9 cellular contexts compared by ENCODE assay signal in genomic region chr19:56508282-56508778, GRCh38. TPM values are rescaled to one million over a fixed set of nuclear protein-coding genes. Genes with fewer than 3 reads are reported as not detected.
DNase-seq lines count a peak whose midpoint lies in the region; ATAC-seq and TF ChIP-seq lines count a peak whose summit lies in the region.
"Had no signal": no experiment of that assay in that cellular context is flagged by ENCODE, and none has a peak within 500 bp of the region (broad histone marks: within the 10 kb centered on the region; RNA-seq: fewer than 3 reads in every experiment).

No MANE protein-coding gene starts in this region.

- H3K9me3 ChIP-seq in right atrium auricular region (peaks cover 0 to 12% of the 10 kb centered on the region in 2 donors), mucosa of rectum (ENCODE audit: control insufficient read depth in 2 of 2, low read length in 2 of 2) (peaks cover 0 to 13% of the 10 kb centered on the region in 2 donors), aorta (ENCODE audit: control insufficient read depth, low read length) (no peaks in the 10 kb centered on the region)
- H3K9me3 ChIP-seq in effector memory CD4-positive, alpha-beta T cell (ENCODE audit: control insufficient read depth, low read length): peaks cover 9% of the 10 kb centered on the region
- H3K9me3 ChIP-seq: Caco-2 had no signal

- H3K4me3 ChIP-seq in right atrium auricular region (peak overlapping the region; percentile 71 to 74), mucosa of rectum (ENCODE audit: low read length in 2 of 2) (peak overlapping the region; percentile 85 to 96), aorta (ENCODE audit: low read length in 2 of 2) (peak overlapping the region; percentile 42 to 70)
- H3K4me3 ChIP-seq in effector memory CD4-positive, alpha-beta T cell (ENCODE audit: insufficient read depth, low read depth, low read length, poor library complexity, severe bottlenecking): peak overlapping the region; percentile 55

- H3K27ac ChIP-seq in right atrium auricular region (peak overlapping the region; percentile 95 to 99), mucosa of rectum (ENCODE audit: low read depth in 2 of 2, low read length in 2 of 2) (peak overlapping the region; percentile 93 to 95), aorta (ENCODE audit: low read depth in 1 of 2, low read length in 2 of 2) (peak overlapping the region in 1 of 2 donors; percentile 95)
- H3K27ac ChIP-seq in effector memory CD4-positive, alpha-beta T cell (ENCODE audit: insufficient read depth, low read length, poor library complexity, severe bottlenecking): peak overlapping the region; percentile 72

- H3K36me3 ChIP-seq in right atrium auricular region (no peaks in the 10 kb centered on the region), mucosa of rectum (ENCODE audit: control insufficient read depth in 2 of 2, insufficient read depth in 2 of 2, low read length in 2 of 2) (no peaks in the 10 kb centered on the region), aorta (ENCODE audit: control insufficient read depth in 1 of 2, insufficient read depth in 2 of 2, low read length in 1 of 2) (no peaks in the 10 kb centered on the region)
- H3K36me3 ChIP-seq in effector memory CD4-positive, alpha-beta T cell (ENCODE audit: control insufficient read depth, insufficient read depth, low read length): no peaks in the 10 kb centered on the region

- no peak for TF ChIP-seq CTCF in right atrium auricular region (IDR thresholded peaks at IDR 0.05)
- no peak for TF ChIP-seq CTCF in omental fat pad (IDR thresholded peaks at IDR 0.05)

- H3K27me3 ChIP-seq in right atrium auricular region (no peaks in the 10 kb centered on the region), mucosa of rectum (ENCODE audit: control insufficient read depth in 2 of 2, insufficient read depth in 2 of 2, low read length in 2 of 2) (no peaks in the 10 kb centered on the region), aorta (ENCODE audit: control insufficient read depth in 1 of 2, insufficient read depth in 2 of 2, low read length in 1 of 2) (no peaks in the 10 kb centered on the region)
- H3K27me3 ChIP-seq in effector memory CD4-positive, alpha-beta T cell (replicated peaks; ENCODE audit: control insufficient read depth, insufficient read depth, low read length, poor library complexity, severe bottlenecking): no peaks in the 10 kb centered on the region

- H3K9ac ChIP-seq in mucosa of rectum (ENCODE audit: low read depth in 1 of 2, low read length in 2 of 2): peak overlapping the region; percentile 77 to 81

- ATAC-seq in aorta (ENCODE audit: low FRiP score) (no peak), omental fat pad (ENCODE audit: low FRiP score) (no peak)

- intact Hi-C loops in cardiac septum (cut with DNase I): loop anchor here (10.0 kb wide), 1 partner anchor 86 kb away; the partner anchor contains the start of gene ZNF71
- intact Hi-C loops in aorta (cut with DNase I): no loop called here

- WGBS in aorta, 2 donors: 3% methylated on average over 17 of the region's 17 CpGs

- no peak for DNase-seq in right atrium auricular region (ENCODE audit: low spot score)
- DNase-seq in cardiac septum (ENCODE audit: low spot score): no peak
- DNase-seq in effector memory CD4-positive, alpha-beta T cell: no peak
- no peak for DNase-seq in aorta
- no peak for DNase-seq in NCI-H128 (lab: John Stamatoyannopoulos, UW; ENCODE audit: unreplicated experiment)
- no peak for DNase-seq in omental fat pad (ENCODE audit: low spot score)
- DNase-seq in DMS153 treated with DMSO at 0.1 percent for 48 hours (lab: John Stamatoyannopoulos, UW; ENCODE audit: unreplicated experiment): no peak
- DNase-seq: Caco-2 had no signal

- H3K4me1 ChIP-seq in right atrium auricular region: peaks cover 0 to 10% of the 10 kb centered on the region in 2 donors
- no peaks in the 10 kb centered on the region for H3K4me1 ChIP-seq in effector memory CD4-positive, alpha-beta T cell (ENCODE audit: control insufficient read depth, insufficient read depth, low read length, poor library complexity, severe bottlenecking)
- peaks cover 4 to 12% of the 10 kb centered on the region in 2 donors for H3K4me1 ChIP-seq in mucosa of rectum (ENCODE audit: control insufficient read depth in 2 of 2, insufficient read depth in 2 of 2, low read length in 2 of 2)
- H3K4me1 ChIP-seq in aorta (ENCODE audit: control insufficient read depth in 1 of 2, insufficient read depth in 2 of 2, low read length in 2 of 2): no peaks in the 10 kb centered on the region
- H3K4me1 ChIP-seq: Caco-2 had no signal

RNA-seq across cellular contexts. Expression of gene ZNF471, which starts 0.7 kb away (rescaled TPM):
- 1 to 10 TPM; 2.1 to 2.3 TPM for total RNA-seq in right atrium auricular region
- total RNA-seq in cardiac septum: 7.2 TPM
- 10 to 100 TPM; 11.0 to 12.1 TPM for total RNA-seq in aorta
- polyA plus RNA-seq in aorta: 1 to 10 TPM; 2.8 to 4.2 TPM
- 1 to 10 TPM; 1.9 to 6.0 (median 5.2) TPM for total RNA-seq in omental fat pad
- total RNA-seq: Caco-2 had no signal

RNA-seq across cellular contexts. Expression of gene ZFP28, which starts 30.4 kb away (rescaled TPM):
- total RNA-seq in right atrium auricular region (1 to 10 TPM; 4.0 to 4.6 TPM), cardiac septum (9.9 TPM), aorta (10 to 100 TPM; 11.3 to 11.7 TPM), omental fat pad (1 to 10 TPM; 4.9 to 9.2 (median 7.4) TPM)
- polyA plus RNA-seq in aorta: 1 to 10 TPM; 2.6 to 7.9 TPM
- total RNA-seq: Caco-2 had no signal

RNA-seq across cellular contexts. Expression of gene ZNF667, which starts 31.2 kb away (rescaled TPM):
- total RNA-seq in right atrium auricular region: 1 to 10 TPM; 3.5 to 5.3 TPM
- 4.5 TPM for total RNA-seq in cardiac septum
- total RNA-seq in aorta: 1 to 10 TPM; 3.0 to 7.0 TPM
- 1 to 10 TPM; 2.8 to 5.6 TPM for polyA plus RNA-seq in aorta
- total RNA-seq in omental fat pad: 1 to 10 TPM; 2.4 to 6.8 (median 3.6) TPM
- total RNA-seq: Caco-2 had no signal

RNA-seq across cellular contexts. Expression of gene ZNF470, which starts 58.9 kb away (rescaled TPM):
- total RNA-seq in right atrium auricular region (1 to 10 TPM; 1.9 to 2.5 TPM), cardiac septum (6.6 TPM), aorta (1 to 10 TPM; 4.8 to 7.1 TPM), omental fat pad (1 to 10 TPM; 2.0 to 3.0 (median 2.5) TPM)
- 1 to 10 TPM; 3.3 to 3.4 TPM for polyA plus RNA-seq in aorta
